7 cellular contexts compared by ENCODE assay signal in genomic region chr3:194913281-194913680, GRCh38.
"Had no signal": no experiment of that assay in that cellular context is flagged by ENCODE, and none has a peak within 500 bp of the region (broad histone marks: within the 10 kb centered on the region; RNA-seq: fewer than 3 reads in every experiment).

No MANE protein-coding gene starts in this region.

- H3K4me3 Mint-ChIP-seq: GM23338, H9 had no signal

- H3K4me3 ChIP-seq: GM23338 had no signal

- FAIRE-seq: H1, H54, HTR-8/SVneo had no signal

- H3K4me1 Mint-ChIP-seq: GM23338, H9 had no signal

- ATAC-seq: GM23338 had no signal

- H3K27ac Mint-ChIP-seq: GM23338, H9 had no signal

- H3K4me2 ChIP-seq: GM23338 had no signal

- H3K9me3 Mint-ChIP-seq: GM23338, H9 had no signal

- DNase-seq: H9, HCEC 1CT, IMR-90 had no signal

- H2AFZ ChIP-seq: GM23338 had no signal
